10 cellular contexts compared by ENCODE assay signal in the genomic region with DNA sequence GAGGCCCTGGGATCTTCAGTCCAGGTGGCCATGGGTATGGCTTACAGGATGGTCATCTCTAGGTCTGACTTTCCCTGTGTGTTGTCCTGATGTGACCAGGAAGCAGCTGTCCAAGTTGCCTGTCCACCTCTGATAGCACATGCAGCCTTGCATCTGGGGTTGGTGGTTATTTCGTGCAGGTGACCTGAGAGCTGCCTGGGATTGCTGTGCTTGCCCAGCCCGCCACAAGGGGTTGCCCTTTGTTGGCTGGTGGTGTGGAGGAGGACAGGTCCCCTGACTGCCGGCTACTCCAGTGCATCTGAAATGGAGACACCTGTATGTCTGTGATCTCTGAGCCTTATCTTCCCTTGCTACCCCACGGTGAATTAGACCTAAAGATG.
DNase-seq lines count a peak whose midpoint lies in the region; ATAC-seq lines count a peak whose summit lies in the region.
"Had no signal": no experiment of that assay in that cellular context is flagged by ENCODE, and none has a peak within 500 bp of the region (broad histone marks: within the 10 kb centered on the region; RNA-seq: fewer than 3 reads in every experiment).

No MANE protein-coding gene starts in this region.

- H3K4me3 ChIP-seq in CD4-positive, CD25-positive, alpha-beta regulatory T cell (ENCODE audit: low read depth, low read length), result no peak overlapping the region
- H3K4me3 ChIP-seq in HUES64 (ENCODE audit: low read length) (no peak overlapping the region), mucosa of rectum (ENCODE audit: low read length in 2 of 2) (no peak overlapping the region)

- H3K9me3 ChIP-seq in CD4-positive, CD25-positive, alpha-beta regulatory T cell (ENCODE audit: control insufficient read depth in 2 of 2, low read length in 2 of 2), result no peaks in the 10 kb centered on the region
- H3K9me3 ChIP-seq in HUES64 (ENCODE audit: insufficient read depth, low read depth, low read length) (no peaks in the 10 kb centered on the region), mucosa of rectum (ENCODE audit: control insufficient read depth in 2 of 2, low read length in 2 of 2) (no peaks in the 10 kb centered on the region)

- H3K27ac ChIP-seq in CD4-positive, CD25-positive, alpha-beta regulatory T cell (ENCODE audit: insufficient read depth, low read length, poor library complexity, severe bottlenecking), result no peak overlapping the region
- H3K27ac ChIP-seq in HUES64 (ENCODE audit: low read depth, low read length) (0 out of 2 replicates have a peak overlapping the region, but pooled peaks have one; percentile 27), cingulate gyrus (ENCODE audit: low read depth, low read length) (peak overlapping the region; percentile 86), mucosa of rectum (ENCODE audit: low read depth in 2 of 2, low read length in 2 of 2) (peak overlapping the region; percentile 57 to 67)

- no peak for DNase-seq in CD4-positive, CD25-positive, alpha-beta regulatory T cell
- no peak for DNase-seq in DMS79 (lab: John Stamatoyannopoulos, UW)
- DNase-seq in NK-92 treated with Interleukin-12 subunit alpha and Interleukin-12 subunit beta, amount 100 ng/mL, for 24 hours (lab: John Stamatoyannopoulos, UW), result no peak
- no peak for DNase-seq in activated naive CD4-positive, alpha-beta T cell treated with anti-CD3 and anti-CD28 coated beads, Interleukin-2, amount 10 ng/mL, durations not matched to agents 7 days and 5 days
- DNase-seq: stimulated activated CD4-positive, alpha-beta T cell treated with anti-CD3 and anti-CD28 coated beads, Interleukin-2, amount 100 ng/mL, for 48 hours had no signal

- no peaks in the 10 kb centered on the region for H3K36me3 Mint-ChIP-seq in CD4-positive, CD25-positive, alpha-beta regulatory T cell
- peaks cover 5% of the 10 kb centered on the region for H3K36me3 Mint-ChIP-seq in activated naive CD4-positive, alpha-beta T cell treated with anti-CD3 and anti-CD28 coated beads, Interleukin-2, amount 10 ng/mL, durations not matched to agents 7 days and 5 days

- H3K9ac ChIP-seq in HUES64 (ENCODE audit: low read depth, low read length) (peak overlapping the region; percentile 23; the same call in 1 of the 2 replicates), mucosa of rectum (ENCODE audit: low read depth in 1 of 2, low read length in 2 of 2) (no peak overlapping the region)

- no peak overlapping the region for H3K4me3 Mint-ChIP-seq in CD4-positive, CD25-positive, alpha-beta regulatory T cell
- H3K4me3 Mint-ChIP-seq in activated naive CD4-positive, alpha-beta T cell treated with anti-CD3 and anti-CD28 coated beads, Interleukin-2, amount 10 ng/mL, durations not matched to agents 7 days and 5 days, result no peak overlapping the region
- H3K4me3 Mint-ChIP-seq: T-helper 2 cell treated with Interferon-gamma antibody and Interleukin-4, amounts not matched to agents 5 μg/mL and 100 μg/mL, for 36 hours had no signal

- ATAC-seq in CD4-positive, CD25-positive, alpha-beta regulatory T cell (ENCODE audit: low read depth in 2 of 2), result no peak
- ATAC-seq in HG03097 (IDR thresholded peaks at IDR 0.05; ENCODE audit: low FRiP score, unreplicated experiment), result no peak

- no peaks in the 10 kb centered on the region for H3K27me3 ChIP-seq in CD4-positive, CD25-positive, alpha-beta regulatory T cell (ENCODE audit: control insufficient read depth, insufficient read depth, low read length)
- H3K27me3 ChIP-seq in HUES64 (ENCODE audit: insufficient read depth, low read length) (no peaks in the 10 kb centered on the region), mucosa of rectum (ENCODE audit: control insufficient read depth in 2 of 2, insufficient read depth in 2 of 2, low read length in 2 of 2) (no peaks in the 10 kb centered on the region)

- H3K4me1 ChIP-seq in CD4-positive, CD25-positive, alpha-beta regulatory T cell (ENCODE audit: control insufficient read depth, insufficient read depth, low read length, poor library complexity, severe bottlenecking), result no peaks in the 10 kb centered on the region
- peaks cover 34% of the 10 kb centered on the region for H3K4me1 ChIP-seq in HUES64 (ENCODE audit: insufficient read depth, low read length)
- H3K4me1 ChIP-seq in mucosa of rectum (ENCODE audit: control insufficient read depth in 2 of 2, insufficient read depth in 2 of 2, low read length in 2 of 2), result peaks cover 19 to 23% of the 10 kb centered on the region in 2 donors

- H3K9me3 Mint-ChIP-seq in CD4-positive, CD25-positive, alpha-beta regulatory T cell, result peaks cover 0 to 4% (median 0%) of the 10 kb centered on the region in 7 donors
- peaks cover 4% of the 10 kb centered on the region for H3K9me3 Mint-ChIP-seq in activated naive CD4-positive, alpha-beta T cell treated with anti-CD3 and anti-CD28 coated beads, Interleukin-2, amount 10 ng/mL, durations not matched to agents 7 days and 5 days
- H3K9me3 Mint-ChIP-seq: T-helper 2 cell treated with Interferon-gamma antibody and Interleukin-4, amounts not matched to agents 5 μg/mL and 100 μg/mL, for 36 hours had no signal

- peaks cover 2 to 17% (median 9%) of the 10 kb centered on the region in 4 donors for H3K4me1 Mint-ChIP-seq in CD4-positive, CD25-positive, alpha-beta regulatory T cell
- peaks cover 43% of the 10 kb centered on the region for H3K4me1 Mint-ChIP-seq in activated naive CD4-positive, alpha-beta T cell treated with anti-CD3 and anti-CD28 coated beads, Interleukin-2, amount 10 ng/mL, durations not matched to agents 7 days and 5 days

- CTCF ChIA-PET in activated naive CD4-positive, alpha-beta T cell treated with anti-CD3 and anti-CD28 coated beads, Interleukin-2, amount 10 ng/mL, durations not matched to agents 7 days and 5 days (lab: Charles Lee), result interaction anchor here (1.2 kb wide), 2 partner anchors 19 to 26 kb away, joined by 3 read pairs; no protein-coding TSS in a partner anchor

- H3K27me3 Mint-ChIP-seq in CD4-positive, CD25-positive, alpha-beta regulatory T cell, result no peaks in the 10 kb centered on the region
- no peaks in the 10 kb centered on the region for H3K27me3 Mint-ChIP-seq in activated naive CD4-positive, alpha-beta T cell treated with anti-CD3 and anti-CD28 coated beads, Interleukin-2, amount 10 ng/mL, durations not matched to agents 7 days and 5 days

- 76% methylated on average over 4 of the region's 4 CpGs for WGBS in HUES64

- no peaks in the 10 kb centered on the region for H3K36me3 ChIP-seq in CD4-positive, CD25-positive, alpha-beta regulatory T cell (ENCODE audit: control insufficient read depth, insufficient read depth, low read length)
- H3K36me3 ChIP-seq in HUES64 (ENCODE audit: insufficient read depth, low read length) (no peaks in the 10 kb centered on the region), mucosa of rectum (ENCODE audit: control insufficient read depth in 2 of 2, insufficient read depth in 2 of 2, low read length in 2 of 2) (no peaks in the 10 kb centered on the region)

- H3K27ac Mint-ChIP-seq in CD4-positive, CD25-positive, alpha-beta regulatory T cell, result peak overlapping the region in 2 of 3 donors; percentile 20 to 44
- H3K27ac Mint-ChIP-seq in activated naive CD4-positive, alpha-beta T cell treated with anti-CD3 and anti-CD28 coated beads, Interleukin-2, amount 10 ng/mL, durations not matched to agents 7 days and 5 days, result no peak overlapping the region
- H3K27ac Mint-ChIP-seq: T-helper 2 cell treated with Interferon-gamma antibody and Interleukin-4, amounts not matched to agents 5 μg/mL and 100 μg/mL, for 36 hours had no signal
